8 cellular contexts compared by ENCODE assay signal in the genomic region with DNA sequence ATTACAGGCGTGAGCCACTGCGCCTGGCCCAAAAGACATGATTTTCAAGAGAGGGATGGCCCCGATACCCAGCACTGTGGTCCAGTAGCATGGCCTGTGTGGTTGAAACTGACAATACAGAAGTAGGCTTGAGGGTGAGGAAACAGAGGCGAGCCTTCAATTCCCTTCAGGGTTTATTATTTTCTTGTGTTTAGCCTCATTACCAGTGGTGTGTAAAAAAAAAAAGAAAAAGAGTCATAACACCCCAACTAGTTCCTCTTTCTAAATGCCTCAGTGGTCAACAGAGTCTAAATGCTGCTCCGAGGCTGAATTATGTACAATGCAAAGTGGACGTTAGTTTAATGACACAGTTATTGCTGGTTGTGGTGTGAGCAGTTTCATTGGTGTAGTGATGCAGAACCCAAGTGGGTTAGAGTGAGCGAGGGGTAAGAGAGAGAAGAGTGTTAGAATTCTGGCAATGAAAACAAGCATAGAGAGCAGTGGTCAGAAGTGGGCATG. TPM values are rescaled to one million over a fixed set of nuclear protein-coding genes. Genes with fewer than 3 reads are reported as not detected.
DNase-seq lines count a peak whose midpoint lies in the region; ATAC-seq and TF ChIP-seq lines count a peak whose summit lies in the region.

No MANE protein-coding gene starts in this region.

- no peak for TF ChIP-seq CTCF in GM12864 (IDR thresholded peaks at IDR 0.05; ENCODE audit: low read depth, low read length, missing control alignments)
- TF ChIP-seq CTCF in activated CD8-positive, alpha-beta T cell treated with anti-CD3 and anti-CD28 coated beads for 36 hours (IDR thresholded peaks at IDR 0.05): no peak
- no peak for TF ChIP-seq CTCF in mesothelial cell of epicardium (IDR thresholded peaks at IDR 0.05; ENCODE audit: unreplicated experiment)

- CTCF ChIA-PET in activated CD8-positive, alpha-beta T cell treated with anti-CD3 and anti-CD28 coated beads for 36 hours (lab: Charles Lee): no interaction called here

- ATAC-seq in GM19467 (IDR thresholded peaks at IDR 0.05; ENCODE audit: unreplicated experiment) (peak; percentile 97), HG03108 (IDR thresholded peaks at IDR 0.05; ENCODE audit: unreplicated experiment) (peak; percentile 99), T-helper 17 cell (peak; percentile 50)
- no peak for ATAC-seq in activated CD8-positive, alpha-beta T cell treated with anti-CD3 and anti-CD28 coated beads for 36 hours

- no peak overlapping the region for H3K4me3 Mint-ChIP-seq in T-helper 17 cell
- H3K4me3 Mint-ChIP-seq in activated CD8-positive, alpha-beta T cell treated with anti-CD3 and anti-CD28 coated beads for 36 hours: no peak overlapping the region
- H3K4me3 Mint-ChIP-seq in mesothelial cell of epicardium: no peak overlapping the region

- H3K36me3 Mint-ChIP-seq in T-helper 17 cell (ENCODE audit: low read depth): peaks cover 3% of the 10 kb centered on the region
- H3K36me3 Mint-ChIP-seq in activated CD8-positive, alpha-beta T cell treated with anti-CD3 and anti-CD28 coated beads for 36 hours (ENCODE audit: low read depth): peaks cover 11% of the 10 kb centered on the region
- H3K36me3 Mint-ChIP-seq in mesothelial cell of epicardium: peaks cover 13% of the 10 kb centered on the region

- H3K27me3 Mint-ChIP-seq in T-helper 17 cell: no peaks in the 10 kb centered on the region
- H3K27me3 Mint-ChIP-seq in activated CD8-positive, alpha-beta T cell treated with anti-CD3 and anti-CD28 coated beads for 36 hours: no peaks in the 10 kb centered on the region
- H3K27me3 Mint-ChIP-seq in mesothelial cell of epicardium (ENCODE audit: low read depth): no peaks in the 10 kb centered on the region

- H3K9me3 Mint-ChIP-seq in activated CD8-positive, alpha-beta T cell treated with anti-CD3 and anti-CD28 coated beads for 36 hours: peaks cover under 1% of the 10 kb centered on the region
- peaks cover 4% of the 10 kb centered on the region for H3K9me3 Mint-ChIP-seq in mesothelial cell of epicardium

- POLR2A ChIA-PET in activated CD8-positive, alpha-beta T cell treated with anti-CD3 and anti-CD28 coated beads for 36 hours (lab: Charles Lee): no interaction called here

- no peak overlapping the region for H3K27ac Mint-ChIP-seq in T-helper 17 cell
- H3K27ac Mint-ChIP-seq in activated CD8-positive, alpha-beta T cell treated with anti-CD3 and anti-CD28 coated beads for 36 hours: no peak overlapping the region
- H3K27ac Mint-ChIP-seq in mesothelial cell of epicardium: no peak overlapping the region

- peak; percentile 94 for DNase-seq in GM12864 (ENCODE audit: low read depth)
- DNase-seq in T-helper 17 cell: no peak
- no peak for DNase-seq in activated CD4-positive, alpha-beta T cell treated with anti-CD3 and anti-CD28 coated beads, Interleukin-2, amount 50 U/mL, for 1 hour
- DNase-seq in LoVo (ENCODE audit: low spot score): no peak
- DNase-seq in activated CD8-positive, alpha-beta T cell treated with anti-CD3 and anti-CD28 coated beads for 36 hours: no peak
- DNase-seq in mesothelial cell of epicardium (ENCODE audit: low spot score in 2 of 2, unreplicated experiment in 2 of 2): no peak

- intact Hi-C loops in activated CD8-positive, alpha-beta T cell treated with anti-CD3 and anti-CD28 coated beads for 36 hours (cut with micrococcal nuclease): no loop called here

- H3K9me3 ChIP-seq in T-helper 17 cell (ENCODE audit: control insufficient read depth, low read length, poor library complexity, severe bottlenecking): no peaks in the 10 kb centered on the region

- H3K4me3 ChIP-seq in GM12864 (ENCODE audit: low read depth, low read length): no peak overlapping the region

- H3K4me1 Mint-ChIP-seq in T-helper 17 cell (peaks cover 5% of the 10 kb centered on the region), mesothelial cell of epicardium (no peaks in the 10 kb centered on the region)
- H3K4me1 Mint-ChIP-seq in activated CD8-positive, alpha-beta T cell treated with anti-CD3 and anti-CD28 coated beads for 36 hours (ENCODE audit: low read depth): peaks cover under 1% of the 10 kb centered on the region

RNA-seq across cellular contexts. Expression of a gene that starts 58.8 kb away (rescaled TPM):
- total RNA-seq in T-helper 17 cell: 1 to 10 TPM; 7.7 to 9.3 TPM
- total RNA-seq in activated CD8-positive, alpha-beta T cell treated with anti-CD3 and anti-CD28 coated beads for 36 hours: 1 to 10 TPM; 3.8 to 3.9 TPM
- 11.8 to 12.7 TPM (median 12.7 TPM) in 3 replicates for total RNA-seq in mesothelial cell of epicardium
